13 cellular contexts compared by ENCODE assay signal in genomic region chr3:196440041-196440537, GRCh38. TPM values are rescaled to one million over a fixed set of nuclear protein-coding genes. Genes with fewer than 3 reads are reported as not detected.
DNase-seq lines count a peak whose midpoint lies in the region; ATAC-seq and TF ChIP-seq lines count a peak whose summit lies in the region.
"Had no signal": no experiment of that assay in that cellular context is flagged by ENCODE, and none has a peak within 500 bp of the region (broad histone marks: within the 10 kb centered on the region; RNA-seq: fewer than 3 reads in every experiment).

No MANE protein-coding gene starts in this region.

- no peak overlapping the region for H3K4me3 Mint-ChIP-seq in stimulated activated naive CD8-positive, alpha-beta T cell treated with anti-CD3 and anti-CD28 coated beads, Interleukin-15, amount 100 ng/mL, for 72 hours

- no peaks in the 10 kb centered on the region for H3K27me3 Mint-ChIP-seq in stimulated activated naive CD8-positive, alpha-beta T cell treated with anti-CD3 and anti-CD28 coated beads, Interleukin-15, amount 100 ng/mL, for 72 hours

- ATAC-seq in Right ventricle myocardium inferior (peak; percentile 70), HG03342 (IDR thresholded peaks at IDR 0.05; ENCODE audit: unreplicated experiment) (peak; percentile 53), HG03159 (IDR thresholded peaks at IDR 0.05; ENCODE audit: unreplicated experiment) (no peak)
- no peak for ATAC-seq in stimulated activated naive CD8-positive, alpha-beta T cell treated with anti-CD3 and anti-CD28 coated beads, Interleukin-15, amount 100 ng/mL, for 72 hours

- DNase-seq in Right ventricle myocardium inferior (ENCODE audit: missing footprints) (no peak), cardiac septum (ENCODE audit: low spot score) (no peak), fibroblast of mammary gland (ENCODE audit: low read depth) (peak; percentile 92), GM19238 (ENCODE audit: insufficient read length, low spot score) (no peak), NOMO-1 treated with DMSO at 0.1 percent for 48 hours (lab: John Stamatoyannopoulos, UW; ENCODE audit: unreplicated experiment) (no peak)
- DNase-seq in stimulated activated naive CD8-positive, alpha-beta T cell treated with anti-CD3 and anti-CD28 coated beads, Interleukin-15, amount 100 ng/mL, for 72 hours, result no peak
- DNase-seq: activated naive CD4-positive, alpha-beta T cell treated with Interleukin-2 at 50 U/mL for 16 hours; GF-D8; NCI-H2081 treated with DMSO at 0.1 percent for 48 hours; stimulated activated CD4-positive, alpha-beta T cell treated with anti-CD3 and anti-CD28 coated beads, Interleukin-4, amount 100 ng/mL, for 4 hours; tibial artery had no signal

- H3K4me1 Mint-ChIP-seq in stimulated activated naive CD8-positive, alpha-beta T cell treated with anti-CD3 and anti-CD28 coated beads, Interleukin-15, amount 100 ng/mL, for 72 hours, result no peaks in the 10 kb centered on the region

- no peak overlapping the region for H3K4me3 ChIP-seq in fibroblast of mammary gland (ENCODE audit: control insufficient read depth, low read depth, low read length)
- H3K4me3 ChIP-seq: tibial artery had no signal

- intact Hi-C loops in Right ventricle myocardium inferior (cut with DNase I) (no loop called here), cardiac septum (cut with DNase I) (no loop called here)

- no peaks in the 10 kb centered on the region for H3K9me3 Mint-ChIP-seq in stimulated activated naive CD8-positive, alpha-beta T cell treated with anti-CD3 and anti-CD28 coated beads, Interleukin-15, amount 100 ng/mL, for 72 hours

- H3K27ac Mint-ChIP-seq in stimulated activated naive CD8-positive, alpha-beta T cell treated with anti-CD3 and anti-CD28 coated beads, Interleukin-15, amount 100 ng/mL, for 72 hours, result peak overlapping the region in 1 of 2 donors; percentile 19

- TF ChIP-seq CTCF in fibroblast of mammary gland (conservative IDR thresholded peaks at IDR 0.05; ENCODE audit: control insufficient read depth, insufficient read depth, low read depth, low read length), result no peak

RNA-seq across cellular contexts. Expression of gene UBXN7, which starts 7.9 kb away (rescaled TPM):
- total RNA-seq in Right ventricle myocardium inferior (31.1 TPM), cardiac septum (30.1 TPM)

Comparison
In these comparisons a context has a peak if more than half of its experiments do, and no peak if none do; other contexts are left out.
1. ATAC-seq: peak in Right ventricle myocardium inferior (single experiment) and HG03342 (single experiment); none in stimulated activated naive CD8-positive, alpha-beta T cell treated with anti-CD3 and anti-CD28 coated beads, Interleukin-15, amount 100 ng/mL, for 72 hours (single experiment) and HG03159 (single experiment).